In the genomic region with DNA sequence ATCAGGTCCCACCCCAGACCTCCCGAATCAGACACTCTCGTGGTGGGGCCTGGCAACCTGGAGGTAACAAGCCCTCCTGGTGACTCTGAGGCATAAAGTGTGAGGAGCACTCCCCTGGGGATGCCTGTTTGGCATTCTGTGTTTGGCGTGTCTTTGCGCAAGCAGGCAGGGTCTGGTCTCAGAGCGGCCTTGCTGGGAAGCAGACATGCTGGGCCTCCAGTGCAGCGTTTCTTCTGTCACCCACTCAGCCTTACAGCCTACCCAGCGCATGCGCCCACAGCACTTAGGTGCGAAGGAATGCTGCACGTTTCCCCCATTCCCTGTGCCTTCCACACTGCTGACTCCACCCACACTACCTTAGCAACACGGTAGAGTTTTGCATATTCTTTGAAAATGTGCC, we compare ENCODE assay signal across 1 cellular context.
TF ChIP-seq lines count a peak whose summit lies in the region.

No MANE protein-coding gene starts in this region.

TF ChIP-seq in IMR-90, 13 proteins besides CTCF, POLR2A, EP300 and RAD21:
- no peak for TF ChIP-seq SMC3 (IDR thresholded peaks at IDR 0.05; ENCODE audit: low read depth, low read length)
TF ChIP-seq in IMR-90: peak in this region for 0.
